9 cellular contexts compared by ENCODE assay signal in genomic region chr10:79248341-79248931, GRCh38.
DNase-seq lines count a peak whose midpoint lies in the region; ATAC-seq lines count a peak whose summit lies in the region.
"Had no signal": no experiment of that assay in that cellular context is flagged by ENCODE, and none has a peak within 500 bp of the region (broad histone marks: within the 10 kb centered on the region; RNA-seq: fewer than 3 reads in every experiment).

No MANE protein-coding gene starts in this region.

- H3K27ac ChIP-seq in layer of hippocampus (ENCODE audit: low read depth, low read length), result peak overlapping the region; percentile 85
- H3K27ac ChIP-seq: SJSA1 had no signal

- H3K4me1 Mint-ChIP-seq in IgD-negative memory B cell, result peaks cover 75 to 93% (median 77%) of the 10 kb centered on the region in 3 donors
- H3K4me1 Mint-ChIP-seq in activated naive CD8-positive, alpha-beta T cell treated with anti-CD3 and anti-CD28 coated beads for 36 hours, result peaks cover 59% of the 10 kb centered on the region

- H3K36me3 Mint-ChIP-seq in IgD-negative memory B cell, result no peaks in the 10 kb centered on the region
- H3K36me3 Mint-ChIP-seq in activated naive CD8-positive, alpha-beta T cell treated with anti-CD3 and anti-CD28 coated beads for 36 hours, result peaks cover 13% of the 10 kb centered on the region

- peaks cover 2% of the 10 kb centered on the region for H3K27me3 Mint-ChIP-seq in IgD-negative memory B cell
- H3K27me3 Mint-ChIP-seq in activated naive CD8-positive, alpha-beta T cell treated with anti-CD3 and anti-CD28 coated beads for 36 hours, result no peaks in the 10 kb centered on the region

- no peak for ATAC-seq in HG03565 (IDR thresholded peaks at IDR 0.05; ENCODE audit: unreplicated experiment)
- ATAC-seq: HCT116 had no signal

- H3K27ac Mint-ChIP-seq in IgD-negative memory B cell, result peak overlapping the region; percentile 95 to 96 (median 96)
- peak overlapping the region; percentile 73 for H3K27ac Mint-ChIP-seq in activated naive CD8-positive, alpha-beta T cell treated with anti-CD3 and anti-CD28 coated beads for 36 hours

- no peak for DNase-seq in activated naive CD8-positive, alpha-beta T cell treated with anti-CD3 and anti-CD28 coated beads for 36 hours
- DNase-seq in stromal cell of bone marrow (ENCODE audit: low read depth) (peak; percentile 59), H4 (ENCODE audit: low spot score) (no peak), RKO (ENCODE audit: low spot score) (no peak)

- H3K27me3 ChIP-seq in layer of hippocampus (ENCODE audit: control insufficient read depth, insufficient read depth, low read length), result no peaks in the 10 kb centered on the region
- H3K27me3 ChIP-seq: SJSA1 had no signal

- H3K4me3 Mint-ChIP-seq in IgD-negative memory B cell, result peak overlapping the region; percentile 49 to 91 (median 81)
- H3K4me3 Mint-ChIP-seq in activated naive CD8-positive, alpha-beta T cell treated with anti-CD3 and anti-CD28 coated beads for 36 hours, result peak overlapping the region; percentile 70

- H3K9me3 Mint-ChIP-seq in IgD-negative memory B cell, result no peaks in the 10 kb centered on the region
- no peaks in the 10 kb centered on the region for H3K9me3 Mint-ChIP-seq in activated naive CD8-positive, alpha-beta T cell treated with anti-CD3 and anti-CD28 coated beads for 36 hours
